In the genomic region with DNA sequence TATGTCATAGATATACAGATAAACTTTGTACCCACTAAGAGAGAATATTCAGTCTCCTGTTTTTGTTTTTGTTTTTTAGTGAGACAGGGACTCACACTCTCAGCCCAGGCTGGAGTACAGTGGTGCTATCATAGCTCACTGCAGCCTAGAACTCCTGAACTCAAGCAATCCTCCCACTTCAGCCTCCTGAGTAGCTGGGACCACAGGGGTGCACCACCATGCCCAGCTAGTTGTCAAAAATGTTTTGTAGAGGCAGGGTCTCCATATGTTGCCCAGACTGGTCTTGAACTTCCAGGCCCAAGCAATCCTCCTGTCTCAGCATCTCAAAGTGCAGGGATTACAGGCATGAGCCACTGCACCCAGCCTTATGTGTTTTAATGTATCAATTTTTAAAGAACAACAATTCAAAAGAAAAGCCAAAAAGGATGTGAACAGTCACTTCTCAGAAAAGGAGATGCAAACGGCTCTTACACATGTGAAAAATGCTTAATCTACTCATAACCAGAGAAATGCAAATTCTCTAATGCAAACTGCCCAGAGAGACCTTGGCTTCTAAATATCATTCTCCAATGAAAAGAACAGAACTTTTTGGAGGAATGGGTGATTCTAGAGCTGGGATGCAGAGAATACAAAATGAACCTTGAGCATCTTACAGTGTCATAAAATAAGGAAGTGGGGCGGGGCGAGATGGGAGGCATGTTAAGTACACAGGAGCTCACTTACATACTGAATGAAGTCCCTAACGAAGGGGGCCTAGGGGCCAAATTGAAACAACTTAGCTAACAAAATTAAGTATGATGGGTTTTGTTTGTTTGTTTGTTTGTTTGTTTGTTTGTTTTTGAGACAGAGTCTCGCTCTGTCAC, we compare ENCODE assay signal across 20 cellular contexts. TPM values are rescaled to one million over a fixed set of nuclear protein-coding genes. Genes with fewer than 3 reads are reported as not detected.
DNase-seq lines count a peak whose midpoint lies in the region; ATAC-seq and TF ChIP-seq lines count a peak whose summit lies in the region.
"Had no signal": no experiment of that assay in that cellular context is flagged by ENCODE, and none has a peak within 500 bp of the region (broad histone marks: within the 10 kb centered on the region; RNA-seq: fewer than 3 reads in every experiment).

No MANE protein-coding gene starts in this region.

- peak overlapping the region; percentile 92 for H3K27ac Mint-ChIP-seq in activated CD4-positive, alpha-beta memory T cell treated with anti-CD3 and anti-CD28 coated beads for 36 hours
- H3K27ac Mint-ChIP-seq in naive thymus-derived CD8-positive, alpha-beta T cell, result peak overlapping the region in 9 of 10 donors; percentile 27 to 77 (median 56)

- H3K27ac ChIP-seq in body of pancreas, result no peak overlapping the region
- H3K27ac ChIP-seq: hepatocyte, Peyer's patch, sigmoid colon had no signal

- WGBS in body of pancreas, 2 donors, result 81 to 83% methylated on average over 5 of the region's 5 CpGs

- intact Hi-C loops in activated CD4-positive, alpha-beta memory T cell treated with anti-CD3 and anti-CD28 coated beads for 36 hours (cut with micrococcal nuclease), result loop anchor here (2.0 kb wide), 1 partner anchor 74 kb away; no protein-coding TSS in a partner anchor
- intact Hi-C loops in body of pancreas (cut with DNase I), result no loop called here

- H3K36me3 ChIP-seq in body of pancreas (replicated peaks in 1 of 2; ENCODE audit: insufficient read depth in 1 of 2, low read depth in 2 of 2), result no peaks in the 10 kb centered on the region
- H3K36me3 ChIP-seq: Peyer's patch, sigmoid colon had no signal

- no peaks in the 10 kb centered on the region for H3K36me3 Mint-ChIP-seq in activated T-cell treated with anti-CD3 and anti-CD28 coated beads, Interleukin-2, amount 50 U/mL, for 4 hours (ENCODE audit: insufficient read depth)
- peaks cover 2% of the 10 kb centered on the region for H3K36me3 Mint-ChIP-seq in activated CD4-positive, alpha-beta memory T cell treated with anti-CD3 and anti-CD28 coated beads for 36 hours
- peaks cover 0 to 6% (median 0%) of the 10 kb centered on the region in 3 donors for H3K36me3 Mint-ChIP-seq in naive thymus-derived CD8-positive, alpha-beta T cell

- TF ChIP-seq CTCF in body of pancreas (IDR thresholded peaks at IDR 0.05), result no peak

- H3K4me1 ChIP-seq in body of pancreas, result no peaks in the 10 kb centered on the region
- H3K4me1 ChIP-seq: Peyer's patch, sigmoid colon had no signal

- DNase-seq in activated T-cell treated with anti-CD3 and anti-CD28 coated beads, Interleukin-2, amount 50 U/mL, for 4 hours, result no peak
- DNase-seq in activated T-cell treated with anti-CD3 and anti-CD28 coated beads, Interleukin-2, amount 50 U/mL, for 48 hours, result no peak
- peak; percentile 37 for DNase-seq in activated CD4-positive, alpha-beta memory T cell treated with anti-CD3 and anti-CD28 coated beads for 36 hours
- DNase-seq in naive thymus-derived CD8-positive, alpha-beta T cell, result no peak
- no peak for DNase-seq in activated gamma-delta T cell treated with Interleukin-2 at 50 U/mL for 16 hours
- no peak for DNase-seq in NCI-H2227 treated with DMSO at 0.1 percent for 48 hours (lab: John Stamatoyannopoulos, UW)
- DNase-seq in body of pancreas, result no peak
- DNase-seq: activated CD8-positive, alpha-beta memory T cell treated with anti-CD3 and anti-CD28 coated beads for 24 hours; islet precursor cell; NCI-H146; sigmoid colon had no signal

- H3K4me3 Mint-ChIP-seq in activated T-cell treated with anti-CD3 and anti-CD28 coated beads, Interleukin-2, amount 50 U/mL, for 4 hours, result no peak overlapping the region
- no peak overlapping the region for H3K4me3 Mint-ChIP-seq in activated CD4-positive, alpha-beta memory T cell treated with anti-CD3 and anti-CD28 coated beads for 36 hours
- H3K4me3 Mint-ChIP-seq in naive thymus-derived CD8-positive, alpha-beta T cell, result peak overlapping the region in 2 of 10 donors; percentile 3 to 42

- H3K9me3 Mint-ChIP-seq in activated T-cell treated with anti-CD3 and anti-CD28 coated beads, Interleukin-2, amount 50 U/mL, for 4 hours, result peaks cover 4% of the 10 kb centered on the region
- H3K9me3 Mint-ChIP-seq in activated CD4-positive, alpha-beta memory T cell treated with anti-CD3 and anti-CD28 coated beads for 36 hours, result peaks cover 9% of the 10 kb centered on the region
- H3K9me3 Mint-ChIP-seq in naive thymus-derived CD8-positive, alpha-beta T cell, result peaks cover 0 to 7% (median 0%) of the 10 kb centered on the region in 9 donors

- peak; percentile 50 to 67 for ATAC-seq in activated T-cell treated with anti-CD3 and anti-CD28 coated beads, Interleukin-2, amount 50 U/mL, for 4 hours
- ATAC-seq in HG02852 (IDR thresholded peaks at IDR 0.05; ENCODE audit: unreplicated experiment), result peak; percentile 70
- ATAC-seq in naive thymus-derived CD8-positive, alpha-beta T cell, result no peak
- ATAC-seq in body of pancreas, result no peak
- ATAC-seq: SK-N-SH treated with all-trans-retinoic acid at 6 μM for 48 hours had no signal

- TF ChIP-seq POLR2A in body of pancreas (IDR thresholded peaks at IDR 0.05), result no peak

- no peaks in the 10 kb centered on the region for H3K9me3 ChIP-seq in body of pancreas

- POLR2A ChIA-PET in activated CD4-positive, alpha-beta memory T cell treated with anti-CD3 and anti-CD28 coated beads for 36 hours (lab: Charles Lee), result interaction anchor here (1.0 to 1.2 kb wide), 2 partner anchors 33 to 75 kb away, joined by 3 to 4 read pairs; no protein-coding TSS in a partner anchor
- POLR2A ChIA-PET in naive thymus-derived CD8-positive, alpha-beta T cell (lab: Charles Lee), result interaction anchor here (0.6 to 0.9 kb wide), 3 partner anchors 9 to 161 kb away, joined by 3 to 4 read pairs (median 3); no protein-coding TSS in a partner anchor

- no peak overlapping the region for H3K4me3 ChIP-seq in body of pancreas
- H3K4me3 ChIP-seq: hepatocyte, Peyer's patch, sigmoid colon had no signal

- H3K4me1 Mint-ChIP-seq in activated T-cell treated with anti-CD3 and anti-CD28 coated beads, Interleukin-2, amount 50 U/mL, for 4 hours (ENCODE audit: low read depth), result peaks cover 23% of the 10 kb centered on the region
- peaks cover 34% of the 10 kb centered on the region for H3K4me1 Mint-ChIP-seq in activated CD4-positive, alpha-beta memory T cell treated with anti-CD3 and anti-CD28 coated beads for 36 hours (ENCODE audit: low read depth)
- H3K4me1 Mint-ChIP-seq in naive thymus-derived CD8-positive, alpha-beta T cell, result peaks cover 10 to 40% (median 35%) of the 10 kb centered on the region in 4 donors

- CTCF ChIA-PET in activated CD4-positive, alpha-beta memory T cell treated with anti-CD3 and anti-CD28 coated beads for 36 hours (lab: Charles Lee), result interaction anchor here (0.8 to 1.6 kb wide), 4 partner anchors 8 to 54 kb away, joined by 3 to 5 read pairs (median 3); a partner anchor contains a TSS

- no peaks in the 10 kb centered on the region for H3K27me3 ChIP-seq in body of pancreas
- H3K27me3 ChIP-seq: hepatocyte, Peyer's patch, sigmoid colon had no signal

- no peaks in the 10 kb centered on the region for H3K27me3 Mint-ChIP-seq in activated T-cell treated with anti-CD3 and anti-CD28 coated beads, Interleukin-2, amount 50 U/mL, for 4 hours (ENCODE audit: low read depth)
- H3K27me3 Mint-ChIP-seq in activated CD4-positive, alpha-beta memory T cell treated with anti-CD3 and anti-CD28 coated beads for 36 hours, result no peaks in the 10 kb centered on the region
- peaks cover 0 to 2% (median 0%) of the 10 kb centered on the region in 5 donors for H3K27me3 Mint-ChIP-seq in naive thymus-derived CD8-positive, alpha-beta T cell

RNA-seq across cellular contexts. Expression of a gene that starts 7.3 kb away (rescaled TPM):
- total RNA-seq in activated T-cell treated with anti-CD3 and anti-CD28 coated beads, Interleukin-2, amount 50 U/mL, for 4 hours, result 10 to 100 TPM; 49.3 to 53.0 (median 51.4) TPM
- 10 to 100 TPM; 64.6 to 65.9 TPM for total RNA-seq in activated CD4-positive, alpha-beta memory T cell treated with anti-CD3 and anti-CD28 coated beads for 36 hours
- total RNA-seq in naive thymus-derived CD8-positive, alpha-beta T cell, result 10 to 100 TPM; 55.2 to 55.8 TPM
- polyA plus RNA-seq in naive thymus-derived CD8-positive, alpha-beta T cell, result 10 to 100 TPM; 76.1 to 81.3 (median 78.5) TPM
- 1 to 10 TPM; 4.3 to 6.0 TPM for total RNA-seq in body of pancreas

RNA-seq across cellular contexts. Expression of a gene that starts 18.0 kb away (rescaled TPM):
- total RNA-seq in activated T-cell treated with anti-CD3 and anti-CD28 coated beads, Interleukin-2, amount 50 U/mL, for 4 hours, result not detected
- total RNA-seq in activated CD4-positive, alpha-beta memory T cell treated with anti-CD3 and anti-CD28 coated beads for 36 hours, result under 1 TPM; 0.36 to 0.45 TPM
- total RNA-seq in naive thymus-derived CD8-positive, alpha-beta T cell, result under 1 TPM in 1 of 2 experiments, not detected in 1; 0.58 TPM
- under 1 TPM in 1 of 3 donors, not detected in 2; 0.18 TPM for polyA plus RNA-seq in naive thymus-derived CD8-positive, alpha-beta T cell
- not detected for total RNA-seq in body of pancreas
- total RNA-seq: Daoy, endothelial cell of umbilical vein, hepatocyte, lung microvascular endothelial cell, myocyte, Peyer's patch, ureter had no signal
- polyA plus RNA-seq: endothelial cell of umbilical vein, sigmoid colon had no signal

RNA-seq across cellular contexts. Expression of a gene that starts 31.0 kb away (rescaled TPM):
- total RNA-seq in activated T-cell treated with anti-CD3 and anti-CD28 coated beads, Interleukin-2, amount 50 U/mL, for 4 hours, result 1 to 10 TPM; 1.4 to 3.1 (median 2.3) TPM
- total RNA-seq in activated CD4-positive, alpha-beta memory T cell treated with anti-CD3 and anti-CD28 coated beads for 36 hours, result 10 to 100 TPM; 10.1 to 11.5 TPM
- total RNA-seq in naive thymus-derived CD8-positive, alpha-beta T cell, result 1 to 10 TPM; 3.5 to 3.9 TPM
- under 1 TPM in 2 of 3 donors, not detected in 1; 0.48 to 0.50 TPM for polyA plus RNA-seq in naive thymus-derived CD8-positive, alpha-beta T cell
- total RNA-seq in body of pancreas, result not detected

RNA-seq across cellular contexts. Expression of a gene that starts 44.8 kb away (rescaled TPM):
- total RNA-seq in activated T-cell treated with anti-CD3 and anti-CD28 coated beads, Interleukin-2, amount 50 U/mL, for 4 hours, result 10 to 100 TPM; 52.4 to 63.6 (median 53.2) TPM
- total RNA-seq in activated CD4-positive, alpha-beta memory T cell treated with anti-CD3 and anti-CD28 coated beads for 36 hours, result 100 to 1,000 TPM; 167 to 173 TPM
- 10 to 100 TPM; 43.1 to 44.4 TPM for total RNA-seq in naive thymus-derived CD8-positive, alpha-beta T cell
- 100 to 1,000 TPM in 2 of 3 donors, 10 to 100 TPM in 1; 99.6 to 179 (median 111) TPM for polyA plus RNA-seq in naive thymus-derived CD8-positive, alpha-beta T cell
- 10 to 100 TPM in 1 of 2 donors, not detected in 1; 33.5 TPM for total RNA-seq in body of pancreas

RNA-seq across cellular contexts. Expression of a gene that starts 47.3 kb away (rescaled TPM):
- 1 to 10 TPM; 3.6 to 4.6 (median 3.8) TPM for total RNA-seq in activated T-cell treated with anti-CD3 and anti-CD28 coated beads, Interleukin-2, amount 50 U/mL, for 4 hours
- total RNA-seq in activated CD4-positive, alpha-beta memory T cell treated with anti-CD3 and anti-CD28 coated beads for 36 hours, result 1 to 10 TPM; 5.4 to 5.8 TPM
- 1 to 10 TPM; 6.8 to 8.7 TPM for total RNA-seq in naive thymus-derived CD8-positive, alpha-beta T cell
- polyA plus RNA-seq in naive thymus-derived CD8-positive, alpha-beta T cell, result 1 to 10 TPM; 1.9 to 4.0 (median 2.5) TPM
- 10 to 100 TPM; 23.1 to 26.0 TPM for total RNA-seq in body of pancreas

Comparison
In these comparisons a context has a peak if more than half of its experiments do, and no peak if none do; other contexts are left out.
1. ATAC-seq: peak in activated T-cell treated with anti-CD3 and anti-CD28 coated beads, Interleukin-2, amount 50 U/mL, for 4 hours (2 of 2) and HG02852 (single experiment); none in naive thymus-derived CD8-positive, alpha-beta T cell (0 of 2) and body of pancreas (single experiment).
2. RNA of a gene that starts 7.3 kb away (total RNA-seq): 64.6 to 65.9 TPM in activated CD4-positive, alpha-beta memory T cell treated with anti-CD3 and anti-CD28 coated beads for 36 hours, 55.2 to 55.8 TPM in naive thymus-derived CD8-positive, alpha-beta T cell and 49.3 to 53.0 TPM in activated T-cell treated with anti-CD3 and anti-CD28 coated beads, Interleukin-2, amount 50 U/mL, for 4 hours; 4.3 to 6.0 TPM in body of pancreas; every median in the first group is over 4 times any median in the second.